Comparison of ENCODE assay signal across 16 cellular contexts in the genomic region with DNA sequence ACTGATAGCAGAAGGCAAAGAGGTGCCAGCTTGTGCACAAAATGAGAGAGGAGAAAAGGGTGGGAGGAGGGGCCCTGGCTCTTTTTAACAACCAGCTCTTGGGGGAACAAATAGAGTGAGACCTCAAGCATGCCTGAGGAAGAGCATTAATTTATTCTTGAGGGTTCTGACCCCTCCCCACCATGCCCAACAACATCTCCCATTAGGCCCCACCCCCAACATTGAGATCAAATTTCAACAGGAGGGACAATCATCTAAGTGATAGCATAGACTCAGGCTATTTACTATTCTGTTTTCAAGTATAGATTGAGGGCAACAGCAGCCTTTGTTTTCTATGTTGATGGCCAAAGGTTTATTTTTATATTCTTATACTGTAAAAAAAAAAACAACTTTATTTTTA. TPM values are rescaled to one million over a fixed set of nuclear protein-coding genes. Genes with fewer than 3 reads are reported as not detected.
A peak's percentile ranks its signal among the peaks of the same experiment; 100 is the strongest.
DNase-seq lines count a peak whose midpoint lies in the region; TF ChIP-seq lines count a peak whose summit lies in the region.
"Had no signal": no experiment of that assay in that cellular context is flagged by ENCODE, and none has a peak within 500 bp of the region (broad histone marks: within the 10 kb centered on the region; RNA-seq: fewer than 3 reads in every experiment).

No MANE protein-coding gene starts in this region.

- intact Hi-C loops in dorsolateral prefrontal cortex (cut with DNase I): no loop called here

- no peaks in the 10 kb centered on the region for H3K27me3 ChIP-seq in dorsolateral prefrontal cortex
- H3K27me3 ChIP-seq: ascending aorta, heart right ventricle, SJSA1 had no signal

- DNase-seq in DMS79 (lab: John Stamatoyannopoulos, UW): peak; percentile 83
- peak; percentile 85 for DNase-seq in NCI-H1105 (lab: John Stamatoyannopoulos, UW)
- DNase-seq in NCI-H526 treated with DMSO at 0.1 percent for 48 hours (lab: John Stamatoyannopoulos, UW): peak; percentile 12
- DNase-seq in iPS-NIHi11 (ENCODE audit: low spot score): peak; percentile 49
- no peak for DNase-seq in activated T-cell treated with anti-CD3 and anti-CD28 coated beads for 4 hours
- DNase-seq in T-helper 9 cell: no peak
- no peak for DNase-seq in dorsolateral prefrontal cortex
- DNase-seq: activated CD4-positive, alpha-beta memory T cell treated with anti-CD3 and anti-CD28 coated beads for 36 hours; C1 segment of cervical spinal cord; GDM1; heart right ventricle; MV-4-11; psoas muscle; substantia nigra had no signal

- H3K4me3 ChIP-seq in dorsolateral prefrontal cortex: no peak overlapping the region
- H3K4me3 ChIP-seq: ascending aorta, heart right ventricle, psoas muscle, SJSA1 had no signal

- no peak for TF ChIP-seq CTCF in dorsolateral prefrontal cortex (IDR thresholded peaks at IDR 0.05 in 54 of 56, conservative IDR thresholded peaks at IDR 0.05 in 2 of 56; ENCODE audit: low read depth in 1 of 56, partially characterized antibody in 56 of 56)

- H3K27ac ChIP-seq in dorsolateral prefrontal cortex: peak overlapping the region in 8 of 59 donors; percentile 2 to 74 (median 30)
- H3K27ac ChIP-seq: ascending aorta, heart right ventricle, psoas muscle, SJSA1 had no signal

RNA-seq across cellular contexts. Expression of gene FUT8, which starts 59.7 kb away (rescaled TPM):
- total RNA-seq in dorsolateral prefrontal cortex: 100 to 1,000 TPM in 78 of 120 experiments, 10 to 100 TPM in 42; 73.3 to 174 (median 107) TPM

Comparison
In these comparisons a context has a peak if more than half of its experiments do, and no peak if none do; other contexts are left out.
1. DNase-seq: peak in DMS79 (single experiment), NCI-H1105 (single experiment), NCI-H526 treated with DMSO at 0.1 percent for 48 hours (single experiment) and iPS-NIHi11 (single experiment); none in activated T-cell treated with anti-CD3 and anti-CD28 coated beads for 4 hours (single experiment), T-helper 9 cell (single experiment) and dorsolateral prefrontal cortex (0 of 10).